1 cellular context compared by ENCODE assay signal in the genomic region with DNA sequence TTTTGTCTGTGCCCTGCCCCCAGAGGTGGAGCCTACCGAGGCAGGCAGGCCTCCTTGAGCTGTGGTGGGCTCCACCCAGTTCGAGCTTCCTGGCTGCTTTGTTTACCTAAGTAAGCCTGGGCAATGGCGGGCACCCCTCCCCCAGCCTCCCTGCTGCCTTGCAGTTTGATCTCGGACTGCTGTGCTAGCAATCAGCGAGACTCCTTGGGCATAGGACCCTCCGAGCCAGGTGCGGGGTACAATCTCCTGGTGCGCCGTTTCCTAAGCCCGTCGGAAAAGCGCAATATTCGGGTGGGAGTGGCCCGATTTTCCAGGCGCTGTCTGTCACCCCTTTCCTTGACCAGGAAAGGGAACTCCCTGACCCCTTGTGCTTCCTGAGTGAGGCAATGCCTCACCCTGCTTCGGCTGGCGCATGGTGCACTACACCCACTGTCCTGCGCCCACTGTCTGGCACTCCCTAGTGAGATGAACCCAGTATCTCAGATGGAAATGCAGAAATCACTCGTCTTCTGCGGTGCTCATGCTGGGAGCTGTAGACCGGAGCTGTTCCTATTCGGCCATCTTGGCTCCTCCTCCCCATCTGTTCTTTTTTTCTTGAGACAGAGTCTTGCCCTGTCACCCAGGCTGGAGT.
TF ChIP-seq lines count a peak whose summit lies in the region.

No MANE protein-coding gene starts in this region.

TF ChIP-seq in A549, 52 proteins besides CTCF, POLR2A, EP300 and RAD21 (continued from another document):
- TF ChIP-seq, protein P1, sequence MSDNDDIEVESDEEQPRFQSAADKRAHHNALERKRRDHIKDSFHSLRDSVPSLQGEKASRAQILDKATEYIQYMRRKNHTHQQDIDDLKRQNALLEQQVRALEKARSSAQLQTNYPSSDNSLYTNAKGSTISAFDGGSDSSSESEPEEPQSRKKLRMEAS (IDR thresholded peaks at IDR 0.05) = peak; percentile 45; the same call in 1 of the 2 replicates
- TF ChIP-seq FOXS1 (CRISPR knock-in tag; IDR thresholded peaks at IDR 0.05) = 0 out of 2 replicates have a peak, but pooled peaks have one; percentile 43
- TF ChIP-seq EHF (CRISPR knock-in tag; IDR thresholded peaks at IDR 0.05) = 0 out of 2 replicates have a peak, but pooled peaks have one; percentile 17
